In genomic region chr19:16915734-16916133, GRCh38 we compare ENCODE assay signal across 29 cellular contexts. TPM values are rescaled to one million over a fixed set of nuclear protein-coding genes. Genes with fewer than 3 reads are reported as not detected.
"Had no signal": no experiment of that assay in that cellular context is flagged by ENCODE, and none has a peak within 500 bp of the region (broad histone marks: within the 10 kb centered on the region; RNA-seq: fewer than 3 reads in every experiment).

No MANE protein-coding gene starts in this region.

- FAIRE-seq: colon, endometrium, islet of Langerhans, keratinocyte had no signal

- H3K4me3 ChIP-seq: coronary artery, esophagus squamous epithelium, gastrocnemius medialis, heart right ventricle, left lung, lower lobe of right lung, mucosa of descending colon had no signal

- H3K4me3 Mint-ChIP-seq: dendritic cell treated with granulocyte-macrophage colony-stimulating factor and Interleukin-4, amounts not matched to agents 40 ng/mL and 50 ng/mL, for 4 days; effector memory CD8-positive, alpha-beta T cell; endodermal cell; mesothelial cell of epicardium had no signal

- H3K36me3 ChIP-seq: esophagus squamous epithelium, gastrocnemius medialis, lower lobe of right lung had no signal

- DNase-seq: effector CD8-positive, alpha-beta T cell; effector memory CD8-positive, alpha-beta T cell; endodermal cell; erythroblast; esophagus squamous epithelium; foreskin fibroblast; foreskin melanocyte; gastrocnemius medialis; glutamatergic neuron; head of caudate nucleus; heart right ventricle; hippocampal formation; left cardiac atrium; left ventricle myocardium superior; lower lobe of right lung; mesenchymal stem cell; mucosa of descending colon; naive B cell had no signal

- H3K27ac Mint-ChIP-seq: dendritic cell treated with granulocyte-macrophage colony-stimulating factor and Interleukin-4, amounts not matched to agents 40 ng/mL and 50 ng/mL, for 4 days; effector memory CD8-positive, alpha-beta T cell; endodermal cell; mesothelial cell of epicardium; naive B cell had no signal

- H3K27me3 ChIP-seq: heart right ventricle, left lung had no signal

- ATAC-seq: effector memory CD8-positive, alpha-beta T cell; esophagus mucosa; gastrocnemius medialis; heart right ventricle; left cardiac atrium; left lung; left ventricle myocardium superior; lower lobe of right lung; mucosa of descending colon had no signal

- H3K4me1 ChIP-seq: gastrocnemius medialis, heart right ventricle, left lung, lower lobe of right lung had no signal

- H3K27ac ChIP-seq: coronary artery, epithelial cell of prostate, esophagus squamous epithelium, gastrocnemius medialis, heart right ventricle, left lung, lower lobe of right lung had no signal

- H3K4me1 Mint-ChIP-seq: endodermal cell, mesothelial cell of epicardium, naive B cell had no signal

RNA-seq across cellular contexts. Expression of gene F2RL3, which starts 26.9 kb away (rescaled TPM):
- total RNA-seq: endodermal cell, mesothelial cell of epicardium, myocyte had no signal
- polyA plus RNA-seq: keratinocyte had no signal
